Comparison of ENCODE assay signal across 8 cellular contexts in the genomic region with DNA sequence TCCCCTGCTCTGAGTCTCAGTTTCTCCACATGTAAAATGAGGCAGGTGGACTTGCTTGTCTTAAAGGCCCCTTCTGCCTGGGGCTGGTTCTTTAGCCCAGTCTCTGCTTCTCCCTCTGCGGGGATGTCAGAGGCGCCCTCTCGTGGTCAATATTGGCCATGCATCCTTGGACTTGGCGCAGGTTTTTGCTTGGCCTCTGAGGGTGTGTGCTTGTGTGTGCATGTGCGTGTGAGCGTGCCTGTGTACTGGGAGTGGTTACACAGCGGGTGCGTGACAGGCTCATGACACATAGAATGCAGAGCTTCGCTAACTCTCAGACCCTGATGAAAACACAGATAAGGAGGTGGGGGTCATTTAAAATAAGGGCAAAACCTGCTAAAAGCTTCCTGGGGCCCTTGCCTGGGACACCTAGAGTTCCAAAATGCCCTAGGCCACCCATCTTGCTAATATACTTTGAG.
A peak's percentile ranks its signal among the peaks of the same experiment; 100 is the strongest.
DNase-seq lines count a peak whose midpoint lies in the region; ATAC-seq lines count a peak whose summit lies in the region.

No MANE protein-coding gene starts in this region.

- H3K18ac ChIP-seq in mesenchymal stem cell (ENCODE audit: low read depth in 1 of 2, low read length in 2 of 2) = no peak overlapping the region

- H3K79me1 ChIP-seq in mesenchymal stem cell (replicated peaks; ENCODE audit: low read length, poor library complexity, severe bottlenecking) = no peaks in the 10 kb centered on the region

- no peak overlapping the region for H3K4me3 ChIP-seq in CD8-positive, alpha-beta memory T cell (ENCODE audit: low read length)
- no peak overlapping the region for H3K4me3 ChIP-seq in GM23248
- H3K4me3 ChIP-seq in mesenchymal stem cell (ENCODE audit: insufficient read depth in 1 of 2, low read depth in 1 of 2, low read length in 2 of 2) = no peak overlapping the region

- H3K4me1 ChIP-seq in CD8-positive, alpha-beta memory T cell (ENCODE audit: insufficient read depth, low read length) = no peaks in the 10 kb centered on the region
- H3K4me1 ChIP-seq in GM23248 (ENCODE audit: insufficient read depth) = peaks cover 47% of the 10 kb centered on the region
- peaks cover 5% of the 10 kb centered on the region for H3K4me1 ChIP-seq in mesenchymal stem cell (ENCODE audit: control insufficient read depth, insufficient read depth, low read depth, low read length)

- H4K20me1 ChIP-seq in GM23248 (ENCODE audit: insufficient read depth) = no peaks in the 10 kb centered on the region

- H4K8ac ChIP-seq in mesenchymal stem cell (ENCODE audit: low read length) = no peak overlapping the region

- H3F3A ChIP-seq in GM23248 (ENCODE audit: insufficient read depth) = peaks cover 17% of the 10 kb centered on the region

- H3K79me2 ChIP-seq in GM23248 (ENCODE audit: insufficient read depth) = 0 out of 2 replicates have a peak, but pooled peaks cover 16% of the 10 kb centered on the region

- no peak overlapping the region for H3K27ac ChIP-seq in CD8-positive, alpha-beta memory T cell (ENCODE audit: low read depth, low read length)
- H3K27ac ChIP-seq in GM23248 = peak overlapping the region; percentile 62
- no peak overlapping the region for H3K27ac ChIP-seq in mesenchymal stem cell (ENCODE audit: low read length, poor library complexity, severe bottlenecking)

- CTCF ChIA-PET in CD8-positive, alpha-beta memory T cell (lab: Charles Lee) = no interaction called here
- CTCF ChIA-PET in activated CD4-positive, alpha-beta memory T cell treated with anti-CD3 and anti-CD28 coated beads, Interleukin-2, amount 10 ng/mL, durations not matched to agents 7 days and 5 days (lab: Charles Lee) = interaction anchor here (0.5 to 6.4 kb wide), 3 partner anchors 11 to 259 kb away, joined by 3 to 41 read pairs (median 3); no protein-coding TSS in a partner anchor

- H3K9me3 Mint-ChIP-seq in CD8-positive, alpha-beta memory T cell = no peaks in the 10 kb centered on the region
- no peaks in the 10 kb centered on the region for H3K9me3 Mint-ChIP-seq in activated CD4-positive, alpha-beta memory T cell treated with anti-CD3 and anti-CD28 coated beads, Interleukin-2, amount 10 ng/mL, durations not matched to agents 7 days and 5 days

- ATAC-seq in HG03139 (IDR thresholded peaks at IDR 0.05; ENCODE audit: unreplicated experiment) = no peak

- no peak overlapping the region for H2BK15ac ChIP-seq in mesenchymal stem cell (ENCODE audit: low read depth, poor library complexity, severe bottlenecking)

- peaks cover under 1% of the 10 kb centered on the region for H3K27me3 ChIP-seq in CD8-positive, alpha-beta memory T cell (ENCODE audit: insufficient read depth, low read length, poor library complexity, severe bottlenecking)
- H3K27me3 ChIP-seq in GM23248 (replicated peaks; ENCODE audit: insufficient read depth) (no peaks in the 10 kb centered on the region), mesenchymal stem cell (ENCODE audit: control insufficient read depth in 1 of 2, insufficient read depth in 1 of 2, low read length in 2 of 2) (no peaks in the 10 kb centered on the region)

- peak; percentile 36 to 70 (median 43) for DNase-seq in CD8-positive, alpha-beta memory T cell
- DNase-seq in GM23248 (peak; percentile 96), NCI-H748 treated with DMSO at 0.1 percent for 48 hours (lab: John Stamatoyannopoulos, UW) (peak; percentile 21), mesenchymal stem cell (peak; percentile 92)
- DNase-seq in activated CD4-positive, alpha-beta memory T cell treated with anti-CD3 and anti-CD28 coated beads, Interleukin-2, amount 10 ng/mL, durations not matched to agents 7 days and 5 days = peak; percentile 82
- peak; percentile 59 for DNase-seq in effector CD4-positive, alpha-beta T cell
- peak; percentile 38 to 42 for DNase-seq in stimulated activated CD8-positive, alpha-beta memory T cell treated with anti-CD3 and anti-CD28 coated beads, Interleukin-2, amount 100 ng/mL, for 1 hour (ENCODE audit: low read depth in 2 of 2)

- no peaks in the 10 kb centered on the region for H3K36me3 ChIP-seq in CD8-positive, alpha-beta memory T cell (ENCODE audit: insufficient read depth, low read length)
- H3K36me3 ChIP-seq in GM23248 (ENCODE audit: low read depth) (no peaks in the 10 kb centered on the region), mesenchymal stem cell (ENCODE audit: control insufficient read depth in 1 of 2, insufficient read depth in 2 of 2, low read depth in 1 of 2, low read length in 2 of 2) (peaks cover 7 to 68% of the 10 kb centered on the region in 2 experiments)

- H3K9ac ChIP-seq in GM23248 (peak overlapping the region; percentile 58), mesenchymal stem cell (ENCODE audit: low read length) (peak overlapping the region; percentile 61)

- H3K9me3 ChIP-seq in CD8-positive, alpha-beta memory T cell (ENCODE audit: low read length) = no peaks in the 10 kb centered on the region
- H3K9me3 ChIP-seq in GM23248 (ENCODE audit: low read depth) (no peaks in the 10 kb centered on the region), mesenchymal stem cell (ENCODE audit: control insufficient read depth, low read length) (no peaks in the 10 kb centered on the region)

- H3K4me1 Mint-ChIP-seq in CD8-positive, alpha-beta memory T cell = peaks cover 0 to 4% (median 2%) of the 10 kb centered on the region in 3 donors
- H3K4me1 Mint-ChIP-seq in activated CD4-positive, alpha-beta memory T cell treated with anti-CD3 and anti-CD28 coated beads, Interleukin-2, amount 10 ng/mL, durations not matched to agents 7 days and 5 days = peaks cover 12% of the 10 kb centered on the region

- H2AFZ ChIP-seq in GM23248 = no peak overlapping the region
- H2AFZ ChIP-seq in mesenchymal stem cell (ENCODE audit: low read depth, low read length) = no peak overlapping the region

- 2% methylated on average over 9 of the region's 9 CpGs for WGBS in GM23248 (ENCODE audit: low coverage in 1 of 2, low lambda C conversion rate in 2 of 2, missing lambda C conversion rate in 2 of 2), 2 experiments
- WGBS in mesenchymal stem cell = 4% methylated on average over 9 of the region's 9 CpGs

- H3K4me3 Mint-ChIP-seq in CD8-positive, alpha-beta memory T cell = no peak overlapping the region
- H3K4me3 Mint-ChIP-seq in activated CD4-positive, alpha-beta memory T cell treated with anti-CD3 and anti-CD28 coated beads, Interleukin-2, amount 10 ng/mL, durations not matched to agents 7 days and 5 days = no peak overlapping the region

- H2AK5ac ChIP-seq in mesenchymal stem cell (ENCODE audit: low read length, severe bottlenecking) = no peak overlapping the region

- POLR2A ChIA-PET in CD8-positive, alpha-beta memory T cell (lab: Charles Lee) = no interaction called here
- POLR2A ChIA-PET in activated CD4-positive, alpha-beta memory T cell treated with anti-CD3 and anti-CD28 coated beads, Interleukin-2, amount 10 ng/mL, durations not matched to agents 7 days and 5 days (lab: Charles Lee) = interaction anchor here (0.9 kb wide), 1 partner anchor 11 kb away, joined by 4 read pairs; no protein-coding TSS in a partner anchor

- no peak overlapping the region for H3K27ac Mint-ChIP-seq in CD8-positive, alpha-beta memory T cell
- no peak overlapping the region for H3K27ac Mint-ChIP-seq in activated CD4-positive, alpha-beta memory T cell treated with anti-CD3 and anti-CD28 coated beads, Interleukin-2, amount 10 ng/mL, durations not matched to agents 7 days and 5 days

- in situ Hi-C loops in GM23248 (cut with MboI) = loop anchor here (10.0 kb wide), 1 partner anchor 248 kb away; no protein-coding TSS in a partner anchor

- no peak overlapping the region for H3K4ac ChIP-seq in mesenchymal stem cell (ENCODE audit: low read depth in 1 of 2, low read length in 2 of 2)

- H2BK12ac ChIP-seq in mesenchymal stem cell (ENCODE audit: low read length in 2 of 2) = no peak overlapping the region

- H4K91ac ChIP-seq in mesenchymal stem cell (ENCODE audit: low read length) = no peak overlapping the region

- no peak overlapping the region for H2BK5ac ChIP-seq in mesenchymal stem cell (ENCODE audit: low read depth, low read length, poor library complexity, severe bottlenecking)

- no peak overlapping the region for H3K23ac ChIP-seq in mesenchymal stem cell (ENCODE audit: low read length in 2 of 2)

- H3K14ac ChIP-seq in mesenchymal stem cell (ENCODE audit: low read length in 2 of 2) = no peak overlapping the region

- H2BK120ac ChIP-seq in mesenchymal stem cell (ENCODE audit: low read depth, low read length) = no peak overlapping the region

- H3K36me3 Mint-ChIP-seq in CD8-positive, alpha-beta memory T cell = no peaks in the 10 kb centered on the region
- no peaks in the 10 kb centered on the region for H3K36me3 Mint-ChIP-seq in activated CD4-positive, alpha-beta memory T cell treated with anti-CD3 and anti-CD28 coated beads, Interleukin-2, amount 10 ng/mL, durations not matched to agents 7 days and 5 days (ENCODE audit: low read depth)

- H3K9me2 ChIP-seq in GM23248 (ENCODE audit: insufficient read depth) = no peaks in the 10 kb centered on the region

- peaks cover 24 to 69% of the 10 kb centered on the region in 2 donors for H3K27me3 Mint-ChIP-seq in CD8-positive, alpha-beta memory T cell
- peaks cover 16% of the 10 kb centered on the region for H3K27me3 Mint-ChIP-seq in activated CD4-positive, alpha-beta memory T cell treated with anti-CD3 and anti-CD28 coated beads, Interleukin-2, amount 10 ng/mL, durations not matched to agents 7 days and 5 days

- no peak overlapping the region for H3K4me2 ChIP-seq in GM23248 (ENCODE audit: unreplicated experiment)
- H3K4me2 ChIP-seq in mesenchymal stem cell (ENCODE audit: low read length, poor library complexity, severe bottlenecking) = no peak overlapping the region

Comparison
In these comparisons a context has a peak if more than half of its experiments do, and no peak if none do; other contexts are left out.
1. DNase-seq: peak in every context shown above with its lines; median percentile 96 in GM23248; 92 in mesenchymal stem cell; 82 in activated CD4-positive, alpha-beta memory T cell treated with anti-CD3 and anti-CD28 coated beads, Interleukin-2, amount 10 ng/mL, durations not matched to agents 7 days and 5 days; 59 in effector CD4-positive, alpha-beta T cell; 43 in CD8-positive, alpha-beta memory T cell; 40 in stimulated activated CD8-positive, alpha-beta memory T cell treated with anti-CD3 and anti-CD28 coated beads, Interleukin-2, amount 100 ng/mL, for 1 hour; 21 in NCI-H748 treated with DMSO at 0.1 percent for 48 hours.